In the genomic region with DNA sequence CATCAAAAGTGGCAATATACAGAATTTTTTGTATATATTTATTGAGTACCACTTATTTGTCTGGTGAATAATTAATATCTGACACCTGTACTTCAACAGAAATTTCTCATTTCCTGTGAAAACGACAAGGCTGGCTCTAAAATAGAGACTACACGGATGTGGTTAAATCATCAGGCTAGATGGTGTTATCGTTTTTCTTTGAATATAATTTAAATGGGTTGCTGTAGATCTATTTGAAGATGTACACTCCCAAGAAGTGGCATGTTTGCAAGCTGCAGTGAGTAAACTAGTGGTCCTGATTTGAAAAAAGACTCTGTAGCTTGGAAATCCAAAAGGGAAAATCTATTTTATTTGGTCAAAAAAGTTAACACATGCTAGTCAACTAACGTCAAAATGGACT, we compare ENCODE assay signal across 8 cellular contexts. TPM values are rescaled to one million over a fixed set of nuclear protein-coding genes. Genes with fewer than 3 reads are reported as not detected.
DNase-seq lines count a peak whose midpoint lies in the region; ATAC-seq, FAIRE-seq and TF ChIP-seq lines count a peak whose summit lies in the region.

No MANE protein-coding gene starts in this region.

- H3K9me3 ChIP-seq in endocrine pancreas (ENCODE audit: control insufficient read depth, low read length), result no peaks in the 10 kb centered on the region

- FAIRE-seq in GM12891 (lab: Jason Lieb, UNC), result no peak

- no peaks in the 10 kb centered on the region for H3K36me3 Mint-ChIP-seq in HFFc6 (ENCODE audit: low read depth)

- no peaks in the 10 kb centered on the region for H3K27me3 ChIP-seq in endocrine pancreas (ENCODE audit: control insufficient read depth, insufficient read depth, low read length)

- H3K4me3 Mint-ChIP-seq in HFFc6, result no peak overlapping the region

- TF ChIP-seq POLR2A in GM12891 (IDR thresholded peaks at IDR 0.05; ENCODE audit: low read depth, low read length), result no peak

- H3K27me3 Mint-ChIP-seq in HFFc6 (ENCODE audit: insufficient read depth), result no peaks in the 10 kb centered on the region

- H3K4me1 ChIP-seq in endocrine pancreas (ENCODE audit: control insufficient read depth, insufficient read depth, low read length), result no peaks in the 10 kb centered on the region

- peak; percentile 69 for ATAC-seq in GM21447 (IDR thresholded peaks at IDR 0.05; ENCODE audit: unreplicated experiment)
- peak; percentile 58 for ATAC-seq in HG03520 (IDR thresholded peaks at IDR 0.05; ENCODE audit: unreplicated experiment)

- TF ChIP-seq CTCF in HFFc6 (IDR thresholded peaks at IDR 0.05), result no peak

- peak overlapping the region; percentile 52 for H3K4me3 ChIP-seq in endocrine pancreas (ENCODE audit: control insufficient read depth, insufficient read depth, low read length)

- no peak overlapping the region for H3K9ac ChIP-seq in endocrine pancreas (ENCODE audit: control insufficient read depth, insufficient read depth, low read length)

- peaks cover 15% of the 10 kb centered on the region; the same call in 1 of the 2 replicates for H3K9me3 Mint-ChIP-seq in HFFc6

- no peak overlapping the region for H3K27ac Mint-ChIP-seq in HFFc6

- DNase-seq in GM12891 (ENCODE audit: insufficient read length, low spot score) (no peak), NCI-H774 (lab: John Stamatoyannopoulos, UW) (no peak), activated gamma-delta T cell treated with Interleukin-2 at 50 U/mL for 16 hours (no peak), putamen (ENCODE audit: low spot score) (no peak), HFFc6 (no peak)

- H3K4me1 Mint-ChIP-seq in HFFc6 (ENCODE audit: low read depth), result no peaks in the 10 kb centered on the region

- no peaks in the 10 kb centered on the region for H3K36me3 ChIP-seq in endocrine pancreas (ENCODE audit: control insufficient read depth, insufficient read depth, low read length)

TF ChIP-seq in GM12891, 5 proteins besides CTCF, POLR2A, EP300 and RAD21:
- no peak for TF ChIP-seq POU2F2 (IDR thresholded peaks at IDR 0.05; ENCODE audit: low read depth, low read length)
- TF ChIP-seq POLR2AphosphoS5 (IDR thresholded peaks at IDR 0.05; ENCODE audit: low read depth, low read length), result no peak
- no peak for TF ChIP-seq TAF1 (IDR thresholded peaks at IDR 0.05; ENCODE audit: low read depth, low read length)
- peak; percentile 13; the same call in 1 of the 2 replicates for TF ChIP-seq SPI1 (IDR thresholded peaks at IDR 0.05; ENCODE audit: low read depth, low read length)
- TF ChIP-seq PAX5 (IDR thresholded peaks at IDR 0.05; ENCODE audit: insufficient read depth, low read length, severe bottlenecking), result no peak

RNA-seq across cellular contexts. Expression of a gene that starts 13.9 kb away (rescaled TPM):
- 13.3 TPM for polyA plus RNA-seq in GM12891 (2012; ENCODE audit: low read depth, missing spikeins)
- total RNA-seq in HFFc6 (2021; fragmentation: NEBNext Ultra II Directional; extraction: Animal tissue kit (Norgen Biotek cat#: 25700)), result not detected
